Comparison of ENCODE assay signal across 1 cellular context in the genomic region with DNA sequence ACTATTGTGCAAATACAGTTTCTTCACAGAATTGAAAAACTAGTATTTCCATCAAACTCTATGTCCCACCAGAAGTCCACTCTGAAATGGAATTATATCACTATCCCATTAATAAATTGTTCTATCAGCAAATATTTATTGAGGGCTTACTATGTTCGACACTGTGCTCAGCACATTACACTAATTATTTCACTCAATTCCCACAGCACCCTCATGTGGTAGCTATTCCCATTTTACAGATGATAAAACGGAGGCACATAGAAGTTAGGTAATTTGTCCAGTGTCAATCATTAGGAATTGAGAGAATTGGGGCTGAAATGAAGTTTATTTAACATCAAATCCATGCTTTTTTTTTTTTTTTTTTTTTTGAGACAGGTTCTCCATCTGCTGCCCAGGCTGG.
A peak's percentile ranks its signal among the peaks of the same experiment; 100 is the strongest.
TF ChIP-seq lines count a peak whose summit lies in the region.

No MANE protein-coding gene starts in this region.

TF ChIP-seq in H1, 55 proteins besides CTCF, POLR2A, EP300 and RAD21:
- peak; percentile 32; the same call in 1 of the 2 replicates for TF ChIP-seq TEAD4 (IDR thresholded peaks at IDR 0.05; ENCODE audit: low read depth, low read length)
- TF ChIP-seq, protein P1, sequence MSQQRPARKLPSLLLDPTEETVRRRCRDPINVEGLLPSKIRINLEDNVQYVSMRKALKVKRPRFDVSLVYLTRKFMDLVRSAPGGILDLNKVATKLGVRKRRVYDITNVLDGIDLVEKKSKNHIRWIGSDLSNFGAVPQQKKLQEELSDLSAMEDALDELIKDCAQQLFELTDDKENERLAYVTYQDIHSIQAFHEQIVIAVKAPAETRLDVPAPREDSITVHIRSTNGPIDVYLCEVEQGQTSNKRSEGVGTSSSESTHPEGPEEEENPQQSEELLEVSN (IDR thresholded peaks at IDR 0.05), result no peak
- no peak for TF ChIP-seq NANOG (IDR thresholded peaks at IDR 0.05; ENCODE audit: insufficient read depth, low read depth, low read length, poor library complexity, severe bottlenecking)
